Comparison of ENCODE assay signal across 16 cellular contexts in the genomic region with DNA sequence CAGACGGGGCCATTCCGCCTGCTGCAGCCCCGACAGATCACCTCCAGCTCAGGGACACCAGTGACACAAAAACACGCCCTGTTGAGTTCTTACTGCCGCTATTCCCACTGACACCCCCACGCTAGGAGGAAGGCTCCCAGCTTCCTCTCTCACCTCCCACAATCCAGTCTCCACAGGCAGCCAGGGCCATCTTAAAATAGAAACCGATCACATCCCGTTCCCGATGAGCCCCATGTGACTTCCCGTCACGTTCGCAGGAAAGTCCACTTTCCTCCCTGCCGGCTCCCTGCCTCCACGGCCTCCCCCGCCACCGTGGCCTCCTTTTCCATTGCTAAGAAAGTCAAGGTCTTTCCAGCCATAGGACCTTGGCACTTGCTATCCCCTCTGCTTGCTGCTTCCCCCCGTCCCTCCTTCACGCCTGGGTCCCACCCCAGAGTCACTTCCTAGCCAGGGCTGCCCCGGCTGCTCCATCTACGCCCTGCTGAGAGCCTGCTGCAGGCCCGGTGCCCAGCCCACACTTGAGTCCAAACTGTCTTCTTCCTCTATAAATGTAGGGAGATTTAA. TPM values are rescaled to one million over a fixed set of nuclear protein-coding genes. Genes with fewer than 3 reads are reported as not detected.
DNase-seq lines count a peak whose midpoint lies in the region; ATAC-seq and TF ChIP-seq lines count a peak whose summit lies in the region.
"Had no signal": no experiment of that assay in that cellular context is flagged by ENCODE, and none has a peak within 500 bp of the region (broad histone marks: within the 10 kb centered on the region; RNA-seq: fewer than 3 reads in every experiment).

No MANE protein-coding gene starts in this region.

- H3K4me2 ChIP-seq in trophoblast cell (ENCODE audit: low read length), result no peak overlapping the region

- WGBS in upper lobe of left lung, 2 donors, result 60 to 77% methylated on average over 20 to 21 of the region's 21 CpGs
- WGBS in trophoblast cell (ENCODE audit: extremely low coverage, insufficient coverage, insufficient read length), result no CpG with 5 or more reads among the region's 21 CpGs

- no peaks in the 10 kb centered on the region for H3K27me3 Mint-ChIP-seq in neural crest cell (ENCODE audit: low read depth)

- no peak overlapping the region for H4K91ac ChIP-seq in trophoblast cell (ENCODE audit: low read depth, low read length)

- TF ChIP-seq POLR2A in upper lobe of left lung (IDR thresholded peaks at IDR 0.05), result peak in 2 of 4 donors; percentile 35 to 38

- H3K9me3 ChIP-seq in upper lobe of left lung (no peaks in the 10 kb centered on the region), trophoblast cell (ENCODE audit: insufficient read depth, low read depth, low read length) (no peaks in the 10 kb centered on the region)

- no peak overlapping the region for H3K4ac ChIP-seq in trophoblast cell (ENCODE audit: low read depth, low read length)

- H3K9ac ChIP-seq in trophoblast cell (ENCODE audit: low read length), result no peak overlapping the region

- DNase-seq in Right ventricle myocardium superior (peak; percentile 72), neural crest cell (ENCODE audit: low read depth, low spot score) (no peak), upper lobe of left lung (peak in 1 of 2 donors; percentile 34), trophoblast cell (no peak)
- no peak for DNase-seq in activated CD4-positive, alpha-beta T cell treated with anti-CD3 and anti-CD28 coated beads for 4 hours
- DNase-seq: activated CD4-positive, CD25-positive, alpha-beta regulatory T cell treated with anti-CD3 and anti-CD28 coated beads, Interleukin-2, amount 50 U/mL, for 72 hours; activated T-cell treated with anti-CD3 and anti-CD28 coated beads, Interleukin-2, amount 50 U/mL, for 4 hours; mesendoderm; NCI-H2171 treated with DMSO at 0.1 percent for 48 hours; stimulated activated CD4-positive, alpha-beta T cell treated with anti-CD3 and anti-CD28 coated beads, Interleukin-4, amount 100 ng/mL, for 4 hours; stimulated activated naive B cell treated with anti-CD40 and anti-IgM and Interleukin-4, amounts not matched to agents 10 μg/mL and 1 μg/mL and 100 μg/mL, for 72 hours had no signal

- peaks cover 4 to 17% (median 11%) of the 10 kb centered on the region in 4 donors for H3K4me1 ChIP-seq in upper lobe of left lung
- no peaks in the 10 kb centered on the region for H3K4me1 ChIP-seq in trophoblast cell (ENCODE audit: control insufficient read depth in 1 of 2, insufficient read depth in 2 of 2, low read length in 2 of 2)

- H3K23ac ChIP-seq in trophoblast cell (ENCODE audit: low read length), result no peak overlapping the region

- H3K27me3 ChIP-seq in upper lobe of left lung (no peaks in the 10 kb centered on the region), trophoblast cell (ENCODE audit: insufficient read depth, low read length) (no peaks in the 10 kb centered on the region)

- no peak overlapping the region for H2BK5ac ChIP-seq in trophoblast cell (ENCODE audit: low read depth, low read length, poor library complexity)

- no peaks in the 10 kb centered on the region for H3K79me1 ChIP-seq in trophoblast cell (ENCODE audit: low read length)

- no peak overlapping the region for H4K8ac ChIP-seq in trophoblast cell (ENCODE audit: low read depth, low read length)

- no peak overlapping the region for H2BK120ac ChIP-seq in trophoblast cell (ENCODE audit: insufficient read depth, low read length, poor library complexity)

- intact Hi-C loops in Right ventricle myocardium superior (cut with DNase I), result no loop called here

- H4K12ac ChIP-seq in trophoblast cell (ENCODE audit: low read depth, low read length), result no peak overlapping the region

- peak overlapping the region; percentile 34 to 53 (median 41) for H3K4me3 ChIP-seq in upper lobe of left lung
- H3K4me3 ChIP-seq in trophoblast cell (ENCODE audit: low read depth, low read length), result no peak overlapping the region

- H3K27ac Mint-ChIP-seq in neural crest cell (ENCODE audit: unreplicated experiment), result peak overlapping the region; percentile 67
- H3K27ac Mint-ChIP-seq: stimulated activated naive B cell treated with anti-CD40 and anti-IgM and Interleukin-4, amounts not matched to agents 10 μg/mL and 1 μg/mL and 100 μg/mL, for 72 hours had no signal

- peak in 2 of 4 donors; percentile 35 to 79 for TF ChIP-seq EP300 in upper lobe of left lung (IDR thresholded peaks at IDR 0.05)

- peak; percentile 68 for ATAC-seq in Right ventricle myocardium superior (ENCODE audit: poor library complexity)
- no peak for ATAC-seq in upper lobe of left lung (ENCODE audit: low FRiP score in 2 of 2)
- ATAC-seq in HG03442 (IDR thresholded peaks at IDR 0.05; ENCODE audit: unreplicated experiment), result no peak
- no peak for ATAC-seq in HG02571 (IDR thresholded peaks at IDR 0.05; ENCODE audit: unreplicated experiment)
- ATAC-seq: activated T-cell treated with anti-CD3 and anti-CD28 coated beads, Interleukin-2, amount 50 U/mL, for 4 hours; HCT116; stimulated activated naive B cell treated with anti-CD40 and anti-IgM and Interleukin-4, amounts not matched to agents 10 μg/mL and 1 μg/mL and 100 μg/mL, for 72 hours had no signal

- H3K27ac ChIP-seq in angular gyrus (ENCODE audit: low read depth, low read length), result peak overlapping the region; percentile 89
- H3K27ac ChIP-seq in upper lobe of left lung, result peak overlapping the region; percentile 78 to 95 (median 89)
- no peak overlapping the region for H3K27ac ChIP-seq in trophoblast cell (ENCODE audit: low read depth, low read length)
- H3K27ac ChIP-seq: C4-2B had no signal

- no peaks in the 10 kb centered on the region for H3K9me3 Mint-ChIP-seq in neural crest cell
- H3K9me3 Mint-ChIP-seq: activated T-cell treated with anti-CD3 and anti-CD28 coated beads, Interleukin-2, amount 50 U/mL, for 4 hours; stimulated activated naive B cell treated with anti-CD40 and anti-IgM and Interleukin-4, amounts not matched to agents 10 μg/mL and 1 μg/mL and 100 μg/mL, for 72 hours had no signal

- no peaks in the 10 kb centered on the region for H3K4me1 Mint-ChIP-seq in neural crest cell

- H3K18ac ChIP-seq in trophoblast cell (ENCODE audit: low read length), result no peak overlapping the region

- H2AFZ ChIP-seq in trophoblast cell (ENCODE audit: insufficient read depth, low read length, poor library complexity), result no peak overlapping the region

- no peaks in the 10 kb centered on the region for H3K79me2 ChIP-seq in trophoblast cell (ENCODE audit: control insufficient read depth, insufficient read depth, low read length, poor library complexity)

- H3K4me3 Mint-ChIP-seq in neural crest cell, result no peak overlapping the region
- H3K4me3 Mint-ChIP-seq: activated T-cell treated with anti-CD3 and anti-CD28 coated beads, Interleukin-2, amount 50 U/mL, for 4 hours; stimulated activated naive B cell treated with anti-CD40 and anti-IgM and Interleukin-4, amounts not matched to agents 10 μg/mL and 1 μg/mL and 100 μg/mL, for 72 hours had no signal

- no peak overlapping the region for H2BK12ac ChIP-seq in trophoblast cell (ENCODE audit: low read length)

- H3K14ac ChIP-seq in trophoblast cell (ENCODE audit: low read length), result no peak overlapping the region

- no peak overlapping the region for H2AK5ac ChIP-seq in trophoblast cell (ENCODE audit: low read length)

- H3K36me3 Mint-ChIP-seq in neural crest cell (ENCODE audit: low read depth), result no peaks in the 10 kb centered on the region
- H3K36me3 Mint-ChIP-seq: stimulated activated naive B cell treated with anti-CD40 and anti-IgM and Interleukin-4, amounts not matched to agents 10 μg/mL and 1 μg/mL and 100 μg/mL, for 72 hours had no signal

- H3K36me3 ChIP-seq in upper lobe of left lung (peaks cover 0 to 4% (median 0%) of the 10 kb centered on the region in 4 donors), trophoblast cell (ENCODE audit: control insufficient read depth in 1 of 2, insufficient read depth in 2 of 2, low read length in 2 of 2) (no peaks in the 10 kb centered on the region)

- TF ChIP-seq CTCF in neural crest cell (conservative IDR thresholded peaks at IDR 0.05) (no peak), upper lobe of left lung (IDR thresholded peaks at IDR 0.05) (peak in 1 of 6 experiments; percentile 7)

RNA-seq across cellular contexts. Expression of a gene that starts 24.0 kb away (rescaled TPM):
- total RNA-seq in Right ventricle myocardium superior (130 TPM), neural crest cell (175 and 179 TPM in 2 replicates), upper lobe of left lung (100 to 1,000 TPM in 4 of 6 donors, 10 to 100 TPM in 2; 54.5 to 212 (median 141) TPM)
- 241 and 250 TPM in 2 replicates for polyA plus RNA-seq in trophoblast cell (2013)

RNA-seq across cellular contexts. Expression of a gene that starts 32.6 kb away (rescaled TPM):
- total RNA-seq in Right ventricle myocardium superior (5.2 TPM), neural crest cell (1.1 and 1.6 TPM in 2 replicates), upper lobe of left lung (10 to 100 TPM in 1 of 6 donors, 1 to 10 TPM in 5; 4.2 to 12.6 (median 8.5) TPM)
- 1.4 TPM in 2 replicates for polyA plus RNA-seq in trophoblast cell (2013)
- total RNA-seq: activated T-cell treated with anti-CD3 and anti-CD28 coated beads, Interleukin-2, amount 50 U/mL, for 4 hours had no signal

RNA-seq across cellular contexts. Expression of a gene that starts 47.3 kb away (rescaled TPM):
- not detected for total RNA-seq in Right ventricle myocardium superior
- 3.2 TPM in 2 replicates for total RNA-seq in neural crest cell
- under 1 TPM in 3 of 6 donors, not detected in 3; 0.13 to 0.46 (median 0.40) TPM for total RNA-seq in upper lobe of left lung
- 2.9 and 3.1 TPM in 2 replicates for polyA plus RNA-seq in trophoblast cell (2013)

RNA-seq across cellular contexts. Expression of a gene that starts 51.9 kb away (rescaled TPM):
- total RNA-seq in Right ventricle myocardium superior, result 288 TPM
- 14.0 and 16.5 TPM in 2 replicates for total RNA-seq in neural crest cell
- total RNA-seq in upper lobe of left lung, result 100 to 1,000 TPM in 2 of 6 donors, 10 to 100 TPM in 4; 62.8 to 118 (median 86.2) TPM
- 21.6 and 21.9 TPM in 2 replicates for polyA plus RNA-seq in trophoblast cell (2013)
